2 cellular contexts compared by ENCODE assay signal in the genomic region with DNA sequence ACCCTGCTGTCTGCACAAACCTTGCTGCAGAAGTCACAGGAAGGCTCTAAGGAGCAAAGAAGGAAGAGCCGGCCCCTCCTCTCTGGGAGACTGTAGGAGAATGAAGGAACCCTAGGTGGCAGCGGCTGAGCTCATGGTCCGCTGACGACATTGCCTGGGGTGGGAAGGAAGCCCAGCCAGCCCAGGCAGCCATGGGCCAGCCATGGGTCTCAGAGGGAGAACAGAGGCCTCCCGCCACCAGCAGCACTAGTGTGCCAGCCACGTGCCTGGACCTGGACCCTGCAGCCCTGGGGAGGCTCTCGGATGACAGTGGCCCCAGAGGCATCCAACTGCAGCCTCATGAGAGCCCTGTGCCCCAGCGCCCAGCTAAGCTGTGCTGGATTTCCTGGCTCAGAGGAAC.
TF ChIP-seq lines count a peak whose summit lies in the region.

No MANE protein-coding gene starts in this region.

TF ChIP-seq in HEK293, 187 proteins besides CTCF, POLR2A, EP300 and RAD21 (continues in another document):
- peak; percentile 97 for TF ChIP-seq GLIS1 (tag by site-specific recombination; IDR thresholded peaks at IDR 0.05)
- TF ChIP-seq, protein P1, sequence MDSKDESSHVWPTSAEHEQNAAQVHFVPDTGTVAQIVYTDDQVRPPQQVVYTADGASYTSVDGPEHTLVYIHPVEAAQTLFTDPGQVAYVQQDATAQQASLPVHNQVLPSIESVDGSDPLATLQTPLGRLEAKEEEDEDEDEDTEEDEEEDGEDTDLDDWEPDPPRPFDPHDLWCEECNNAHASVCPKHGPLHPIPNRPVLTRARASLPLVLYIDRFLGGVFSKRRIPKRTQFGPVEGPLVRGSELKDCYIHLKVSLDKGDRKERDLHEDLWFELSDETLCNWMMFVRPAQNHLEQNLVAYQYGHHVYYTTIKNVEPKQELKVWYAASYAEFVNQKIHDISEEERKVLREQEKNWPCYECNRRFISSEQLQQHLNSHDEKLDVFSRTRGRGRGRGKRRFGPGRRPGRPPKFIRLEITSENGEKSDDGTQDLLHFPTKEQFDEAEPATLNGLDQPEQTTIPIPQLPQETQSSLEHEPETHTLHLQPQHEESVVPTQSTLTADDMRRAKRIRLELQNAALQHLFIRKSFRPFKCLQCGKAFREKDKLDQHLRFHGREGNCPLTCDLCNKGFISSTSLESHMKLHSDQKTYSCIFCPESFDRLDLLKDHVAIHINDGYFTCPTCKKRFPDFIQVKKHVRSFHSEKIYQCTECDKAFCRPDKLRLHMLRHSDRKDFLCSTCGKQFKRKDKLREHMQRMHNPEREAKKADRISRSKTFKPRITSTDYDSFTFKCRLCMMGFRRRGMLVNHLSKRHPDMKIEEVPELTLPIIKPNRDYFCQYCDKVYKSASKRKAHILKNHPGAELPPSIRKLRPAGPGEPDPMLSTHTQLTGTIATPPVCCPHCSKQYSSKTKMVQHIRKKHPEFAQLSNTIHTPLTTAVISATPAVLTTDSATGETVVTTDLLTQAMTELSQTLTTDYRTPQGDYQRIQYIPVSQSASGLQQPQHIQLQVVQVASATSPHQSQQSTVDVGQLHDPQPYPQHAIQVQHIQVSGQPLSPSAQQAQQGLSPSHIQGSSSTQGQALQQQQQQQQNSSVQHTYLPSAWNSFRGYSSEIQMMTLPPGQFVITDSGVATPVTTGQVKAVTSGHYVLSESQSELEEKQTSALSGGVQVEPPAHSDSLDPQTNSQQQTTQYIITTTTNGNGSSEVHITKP (tag by site-specific recombination; IDR thresholded peaks at IDR 0.05): peak; percentile 27; the same call in 1 of the 2 replicates
- 0 out of 2 replicates have a peak, but pooled peaks have one; percentile 23 for TF ChIP-seq OSR2 (tag by site-specific recombination; IDR thresholded peaks at IDR 0.05)
- TF ChIP-seq, protein P2, sequence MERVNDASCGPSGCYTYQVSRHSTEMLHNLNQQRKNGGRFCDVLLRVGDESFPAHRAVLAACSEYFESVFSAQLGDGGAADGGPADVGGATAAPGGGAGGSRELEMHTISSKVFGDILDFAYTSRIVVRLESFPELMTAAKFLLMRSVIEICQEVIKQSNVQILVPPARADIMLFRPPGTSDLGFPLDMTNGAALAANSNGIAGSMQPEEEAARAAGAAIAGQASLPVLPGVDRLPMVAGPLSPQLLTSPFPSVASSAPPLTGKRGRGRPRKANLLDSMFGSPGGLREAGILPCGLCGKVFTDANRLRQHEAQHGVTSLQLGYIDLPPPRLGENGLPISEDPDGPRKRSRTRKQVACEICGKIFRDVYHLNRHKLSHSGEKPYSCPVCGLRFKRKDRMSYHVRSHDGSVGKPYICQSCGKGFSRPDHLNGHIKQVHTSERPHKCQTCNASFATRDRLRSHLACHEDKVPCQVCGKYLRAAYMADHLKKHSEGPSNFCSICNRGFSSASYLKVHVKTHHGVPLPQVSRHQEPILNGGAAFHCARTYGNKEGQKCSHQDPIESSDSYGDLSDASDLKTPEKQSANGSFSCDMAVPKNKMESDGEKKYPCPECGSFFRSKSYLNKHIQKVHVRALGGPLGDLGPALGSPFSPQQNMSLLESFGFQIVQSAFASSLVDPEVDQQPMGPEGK (tag by site-specific recombination; IDR thresholded peaks at IDR 0.05): peak; percentile 62
- TF ChIP-seq ZBTB21 (tag by site-specific recombination; IDR thresholded peaks at IDR 0.05): peak; percentile 75
- peak; percentile 45 for TF ChIP-seq GLIS2 (tag by site-specific recombination; IDR thresholded peaks at IDR 0.05)
- TF ChIP-seq ZNF600 (tag by site-specific recombination; IDR thresholded peaks at IDR 0.05): peak; percentile 67; the same call in 1 of the 2 replicates
- peak; percentile 36; the same call in 1 of the 2 replicates for TF ChIP-seq IKZF3 (tag by site-specific recombination; IDR thresholded peaks at IDR 0.05)
- TF ChIP-seq, protein P3, sequence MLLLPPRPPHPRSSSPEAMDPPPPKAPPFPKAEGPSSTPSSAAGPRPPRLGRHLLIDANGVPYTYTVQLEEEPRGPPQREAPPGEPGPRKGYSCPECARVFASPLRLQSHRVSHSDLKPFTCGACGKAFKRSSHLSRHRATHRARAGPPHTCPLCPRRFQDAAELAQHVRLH (tag by site-specific recombination; IDR thresholded peaks at IDR 0.05): no peak
- TF ChIP-seq, protein P4, sequence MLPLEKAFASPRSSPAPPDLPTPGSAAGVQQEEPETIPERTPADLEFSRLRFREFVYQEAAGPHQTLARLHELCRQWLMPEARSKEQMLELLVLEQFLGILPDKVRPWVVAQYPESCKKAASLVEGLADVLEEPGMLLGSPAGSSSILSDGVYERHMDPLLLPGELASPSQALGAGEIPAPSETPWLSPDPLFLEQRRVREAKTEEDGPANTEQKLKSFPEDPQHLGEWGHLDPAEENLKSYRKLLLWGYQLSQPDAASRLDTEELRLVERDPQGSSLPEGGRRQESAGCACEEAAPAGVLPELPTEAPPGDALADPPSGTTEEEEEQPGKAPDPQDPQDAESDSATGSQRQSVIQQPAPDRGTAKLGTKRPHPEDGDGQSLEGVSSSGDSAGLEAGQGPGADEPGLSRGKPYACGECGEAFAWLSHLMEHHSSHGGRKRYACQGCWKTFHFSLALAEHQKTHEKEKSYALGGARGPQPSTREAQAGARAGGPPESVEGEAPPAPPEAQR (tag by site-specific recombination; IDR thresholded peaks at IDR 0.05): no peak
- TF ChIP-seq, protein P5, sequence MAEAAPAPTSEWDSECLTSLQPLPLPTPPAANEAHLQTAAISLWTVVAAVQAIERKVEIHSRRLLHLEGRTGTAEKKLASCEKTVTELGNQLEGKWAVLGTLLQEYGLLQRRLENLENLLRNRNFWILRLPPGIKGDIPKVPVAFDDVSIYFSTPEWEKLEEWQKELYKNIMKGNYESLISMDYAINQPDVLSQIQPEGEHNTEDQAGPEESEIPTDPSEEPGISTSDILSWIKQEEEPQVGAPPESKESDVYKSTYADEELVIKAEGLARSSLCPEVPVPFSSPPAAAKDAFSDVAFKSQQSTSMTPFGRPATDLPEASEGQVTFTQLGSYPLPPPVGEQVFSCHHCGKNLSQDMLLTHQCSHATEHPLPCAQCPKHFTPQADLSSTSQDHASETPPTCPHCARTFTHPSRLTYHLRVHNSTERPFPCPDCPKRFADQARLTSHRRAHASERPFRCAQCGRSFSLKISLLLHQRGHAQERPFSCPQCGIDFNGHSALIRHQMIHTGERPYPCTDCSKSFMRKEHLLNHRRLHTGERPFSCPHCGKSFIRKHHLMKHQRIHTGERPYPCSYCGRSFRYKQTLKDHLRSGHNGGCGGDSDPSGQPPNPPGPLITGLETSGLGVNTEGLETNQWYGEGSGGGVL (tag by site-specific recombination; IDR thresholded peaks at IDR 0.05): 0 out of 2 replicates have a peak, but pooled peaks have one; percentile 24
- TF ChIP-seq KLF9 (tag by site-specific recombination; IDR thresholded peaks at IDR 0.05; ENCODE audit: low read depth): no peak
- TF ChIP-seq ZFP41 (tag by site-specific recombination; IDR thresholded peaks at IDR 0.05; ENCODE audit: borderline replicate concordance): no peak
- no peak for TF ChIP-seq ZFHX2 (tag by site-specific recombination; conservative IDR thresholded peaks at IDR 0.05)

TF ChIP-seq in H1, 55 proteins besides CTCF, POLR2A, EP300 and RAD21:
- TF ChIP-seq NRF1 (IDR thresholded peaks at IDR 0.05; ENCODE audit: low read depth, low read length): no peak
- TF ChIP-seq, protein P6, sequence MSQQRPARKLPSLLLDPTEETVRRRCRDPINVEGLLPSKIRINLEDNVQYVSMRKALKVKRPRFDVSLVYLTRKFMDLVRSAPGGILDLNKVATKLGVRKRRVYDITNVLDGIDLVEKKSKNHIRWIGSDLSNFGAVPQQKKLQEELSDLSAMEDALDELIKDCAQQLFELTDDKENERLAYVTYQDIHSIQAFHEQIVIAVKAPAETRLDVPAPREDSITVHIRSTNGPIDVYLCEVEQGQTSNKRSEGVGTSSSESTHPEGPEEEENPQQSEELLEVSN (IDR thresholded peaks at IDR 0.05): peak; percentile 70
- TF ChIP-seq SIN3A (conservative IDR thresholded peaks at IDR 0.05 in 1 of 2, IDR thresholded peaks at IDR 0.05 in 1 of 2; ENCODE audit: low read depth in 1 of 2, low read length in 2 of 2): no peak
- no peak for TF ChIP-seq CHD1 (IDR thresholded peaks at IDR 0.05; ENCODE audit: low read depth, low read length)
- TF ChIP-seq BACH1 (IDR thresholded peaks at IDR 0.05; ENCODE audit: low read length): no peak
- TF ChIP-seq TAF1 (IDR thresholded peaks at IDR 0.05; ENCODE audit: low read depth, low read length): no peak
- no peak for TF ChIP-seq TCF12 (IDR thresholded peaks at IDR 0.05; ENCODE audit: low read depth, low read length)
- TF ChIP-seq EGR1 (IDR thresholded peaks at IDR 0.05; ENCODE audit: borderline replicate concordance, low read depth, low read length): no peak
- no peak for TF ChIP-seq CHD2 (IDR thresholded peaks at IDR 0.05; ENCODE audit: low read length)
- peak; percentile 43; the same call in 1 of the 2 replicates for TF ChIP-seq GABPA (IDR thresholded peaks at IDR 0.05; ENCODE audit: borderline replicate concordance, insufficient read depth, low read length)
- TF ChIP-seq SP2 (IDR thresholded peaks at IDR 0.05; ENCODE audit: low read length): no peak
- no peak for TF ChIP-seq RFX5 (IDR thresholded peaks at IDR 0.05; ENCODE audit: borderline replicate concordance, low read depth, low read length)
- TF ChIP-seq, protein P7, sequence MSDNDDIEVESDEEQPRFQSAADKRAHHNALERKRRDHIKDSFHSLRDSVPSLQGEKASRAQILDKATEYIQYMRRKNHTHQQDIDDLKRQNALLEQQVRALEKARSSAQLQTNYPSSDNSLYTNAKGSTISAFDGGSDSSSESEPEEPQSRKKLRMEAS (IDR thresholded peaks at IDR 0.05): peak; percentile 68
- 0 out of 2 replicates have a peak, but pooled peaks have one; percentile 15 for TF ChIP-seq YY1 (IDR thresholded peaks at IDR 0.05; ENCODE audit: low read depth, low read length)
- TF ChIP-seq TBP (IDR thresholded peaks at IDR 0.05; ENCODE audit: low read depth, low read length): no peak
- TF ChIP-seq CREB1 (IDR thresholded peaks at IDR 0.05): peak; percentile 42; the same call in 1 of the 2 replicates
- TF ChIP-seq HDAC6 (IDR thresholded peaks at IDR 0.05; ENCODE audit: low read depth, low read length): no peak
